ENCODE assay signal across 10 cellular contexts in the genomic region with DNA sequence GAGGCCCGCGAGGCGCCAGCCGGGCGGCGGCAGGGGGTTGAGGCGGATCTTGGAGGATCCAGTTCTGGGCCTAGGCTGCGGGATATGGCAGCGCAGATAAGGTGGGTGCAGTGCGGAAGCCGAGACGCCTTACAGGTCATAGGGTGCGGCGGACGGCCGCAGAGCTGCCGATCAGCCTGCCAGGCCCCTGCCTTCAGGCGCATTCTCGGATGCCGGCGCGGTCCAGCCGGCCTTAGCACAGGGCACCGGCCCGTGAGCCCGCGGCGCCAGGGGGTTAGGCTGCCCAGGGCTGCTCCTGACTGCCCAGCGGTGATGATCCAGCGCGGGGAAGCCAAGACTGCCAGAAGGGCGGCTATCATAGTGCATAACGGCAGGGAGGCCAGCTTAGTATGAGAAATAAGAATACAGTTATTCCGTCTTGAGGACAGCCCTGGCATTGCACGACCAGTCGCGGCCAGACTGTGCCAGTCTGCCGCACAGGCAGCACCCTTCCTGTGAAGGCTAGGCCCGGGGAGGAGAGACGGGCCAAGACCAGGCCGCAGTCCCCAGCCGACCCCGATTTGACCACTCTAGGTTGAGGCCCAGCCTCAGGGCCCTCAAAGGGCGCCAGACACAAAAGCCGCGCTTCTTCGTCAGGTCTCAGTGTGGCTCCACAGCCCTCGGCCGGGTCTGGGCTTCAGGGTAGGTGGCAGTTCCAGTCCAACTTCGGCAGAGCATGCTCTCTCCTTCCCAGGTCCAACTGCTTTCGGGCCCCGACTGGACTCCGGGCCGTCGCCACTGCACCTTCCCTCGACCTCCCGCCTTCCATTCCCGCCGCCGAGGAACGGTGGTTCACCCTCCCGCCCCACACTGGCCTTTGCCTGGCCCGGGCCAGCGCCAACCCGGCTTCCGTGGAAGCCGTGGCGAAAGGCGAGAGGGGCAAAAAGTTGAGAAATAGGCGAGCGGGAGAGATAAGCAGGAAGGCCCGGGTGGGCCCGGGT. TPM values are rescaled to one million over a fixed set of nuclear protein-coding genes. Genes with fewer than 3 reads are reported as not detected.
DNase-seq lines count a peak whose midpoint lies in the region; ATAC-seq, FAIRE-seq and TF ChIP-seq lines count a peak whose summit lies in the region.
"Had no signal": no experiment of that assay in that cellular context is flagged by ENCODE, and none has a peak within 500 bp of the region (broad histone marks: within the 10 kb centered on the region; RNA-seq: fewer than 3 reads in every experiment).

No MANE protein-coding gene starts in this region.

- H3K36me3 Mint-ChIP-seq in T-cell (no peaks in the 10 kb centered on the region), glutamatergic neuron (ENCODE audit: unreplicated experiment) (peaks cover 9% of the 10 kb centered on the region), nephron progenitor cell (ENCODE audit: low read depth) (no peaks in the 10 kb centered on the region)
- H3K36me3 Mint-ChIP-seq: IgD-negative memory B cell had no signal

- H3K27ac Mint-ChIP-seq in T-cell (no peak overlapping the region), glutamatergic neuron (ENCODE audit: unreplicated experiment) (no peak overlapping the region), nephron progenitor cell (no peak overlapping the region)

- CTCF ChIA-PET in T-cell (lab: Charles Lee): no interaction called here

- no peak for TF ChIP-seq POLR2A in GM12892 (IDR thresholded peaks at IDR 0.05; ENCODE audit: low read depth, low read length)

- no peaks in the 10 kb centered on the region for H3K9me3 Mint-ChIP-seq in T-cell
- peaks cover 10% of the 10 kb centered on the region for H3K9me3 Mint-ChIP-seq in glutamatergic neuron (ENCODE audit: unreplicated experiment)
- H3K9me3 Mint-ChIP-seq in nephron progenitor cell: no peaks in the 10 kb centered on the region

- TF ChIP-seq CTCF in glutamatergic neuron (IDR thresholded peaks at IDR 0.05; ENCODE audit: partially characterized antibody, unreplicated experiment) (no peak), nephron progenitor cell (IDR thresholded peaks at IDR 0.05) (no peak)

- POLR2A ChIA-PET in T-cell (lab: Charles Lee): no interaction called here

- H3K4me1 Mint-ChIP-seq in T-cell: peaks cover 13 to 25% (median 19%) of the 10 kb centered on the region in 3 donors
- H3K4me1 Mint-ChIP-seq in glutamatergic neuron (ENCODE audit: low read depth, unreplicated experiment): peaks cover 4% of the 10 kb centered on the region
- peaks cover 18% of the 10 kb centered on the region for H3K4me1 Mint-ChIP-seq in nephron progenitor cell

- FAIRE-seq in GM12892 (lab: Jason Lieb, UNC): no peak
- FAIRE-seq: pancreas had no signal

- H3K4me3 Mint-ChIP-seq in T-cell (peak overlapping the region; percentile 25 to 69 (median 28)), glutamatergic neuron (ENCODE audit: unreplicated experiment) (no peak overlapping the region), nephron progenitor cell (peak overlapping the region; percentile 67)

- peaks cover 44 to 66% of the 10 kb centered on the region in 2 donors for H3K27me3 Mint-ChIP-seq in T-cell
- peaks cover 33% of the 10 kb centered on the region for H3K27me3 Mint-ChIP-seq in glutamatergic neuron (ENCODE audit: unreplicated experiment)
- H3K27me3 Mint-ChIP-seq in nephron progenitor cell (ENCODE audit: low read depth, poor library complexity): peaks cover 97% of the 10 kb centered on the region

- ATAC-seq in T-cell (replicated peaks in 1 of 4): peak in 2 of 4 experiments; percentile 22 to 35
- no peak for ATAC-seq in HG03135 (IDR thresholded peaks at IDR 0.05; ENCODE audit: unreplicated experiment)

- DNase-seq in ELF-1 (ENCODE audit: low read depth, low spot score) (peak; percentile 78), T-cell (peak in 1 of 34 experiments; percentile 25), glutamatergic neuron (peak; percentile 40), nephron progenitor cell (peak; percentile 39), GM12892 (ENCODE audit: insufficient read length) (no peak), ureter (ENCODE audit: low spot score) (no peak), AG08395 (ENCODE audit: low spot score) (no peak)

RNA-seq across cellular contexts. Expression of gene ALX3, which starts 0.9 kb away (rescaled TPM):
- total RNA-seq in T-cell (not detected), glutamatergic neuron (ENCODE audit: unreplicated experiment) (not detected), ureter (not detected)
- polyA plus RNA-seq in GM12892 (2012; ENCODE audit: missing spikeins): not detected
- total RNA-seq: pancreas had no signal
- polyA plus RNA-seq: IgD-negative memory B cell had no signal

RNA-seq across cellular contexts. Expression of gene STRIP1, which starts 35.2 kb away (rescaled TPM):
- total RNA-seq in T-cell: 10 to 100 TPM; 70.6 to 87.2 (median 73.3) TPM
- total RNA-seq in glutamatergic neuron (ENCODE audit: unreplicated experiment): 90.2 TPM
- polyA plus RNA-seq in GM12892 (2012; ENCODE audit: missing spikeins): 13.9 TPM
- 41.5 TPM for total RNA-seq in ureter

RNA-seq across cellular contexts. Expression of gene UBL4B, which starts 42.7 kb away (rescaled TPM):
- total RNA-seq in T-cell (not detected), glutamatergic neuron (ENCODE audit: unreplicated experiment) (not detected), ureter (not detected)
- not detected for polyA plus RNA-seq in GM12892 (2012; ENCODE audit: missing spikeins)
- total RNA-seq: pancreas had no signal
- polyA plus RNA-seq: IgD-negative memory B cell, pancreas had no signal

Comparison
In these comparisons a context has a peak if more than half of its experiments do, and no peak if none do; other contexts are left out.
1. DNase-seq: peak in ELF-1 (single experiment), glutamatergic neuron (single experiment) and nephron progenitor cell (single experiment); none in GM12892 (single experiment), ureter (single experiment) and AG08395 (single experiment).